In the genomic region with DNA sequence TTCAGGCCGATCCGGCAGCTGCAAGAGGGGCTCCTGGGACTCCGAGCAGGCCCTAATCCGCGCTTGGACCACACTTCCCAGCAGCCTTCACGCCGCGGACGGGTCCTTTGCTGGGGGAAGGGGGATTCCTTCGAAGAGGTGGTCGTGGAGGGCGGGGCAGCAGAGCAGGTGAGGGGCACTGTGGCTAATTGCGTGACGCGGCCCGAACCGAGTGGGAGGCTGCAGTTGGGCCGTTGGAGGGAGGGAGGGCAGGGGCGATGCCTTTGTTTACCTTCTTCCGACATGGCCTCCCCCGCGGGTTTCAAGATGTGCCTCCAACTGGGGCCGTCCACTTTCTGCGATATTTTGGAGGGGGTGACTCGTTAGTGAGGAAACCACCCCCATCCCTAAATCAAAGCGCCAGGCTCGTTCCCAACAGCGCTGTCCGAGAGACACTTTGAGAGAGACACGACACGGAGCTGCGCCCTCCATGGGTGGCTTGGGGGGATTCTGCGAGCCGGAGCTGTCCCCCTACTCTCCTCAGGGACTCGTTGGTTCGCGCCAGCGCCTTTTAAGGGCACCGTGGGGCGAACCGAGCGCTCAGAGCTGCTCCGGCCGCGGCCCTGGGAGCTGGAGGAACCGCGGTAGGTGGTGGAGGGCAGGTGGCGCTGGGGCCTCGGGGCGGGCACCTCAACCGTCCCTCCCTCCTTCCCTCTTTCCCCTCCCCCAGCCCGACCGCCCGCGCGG, we compare ENCODE assay signal across 8 cellular contexts. TPM values are rescaled to one million over a fixed set of nuclear protein-coding genes. Genes with fewer than 3 reads are reported as not detected.
DNase-seq lines count a peak whose midpoint lies in the region; ATAC-seq and TF ChIP-seq lines count a peak whose summit lies in the region.

A gene (plus strand): TSS at position 582 of the 726 bp plus-strand sequence. CDS start 3,070 bp downstream, outside the sequence.

- H2BK12ac ChIP-seq in trophoblast cell (ENCODE audit: low read length): peak within 1 kb of the TSS; percentile 100

- H3K36me3 Mint-ChIP-seq in activated naive CD8-positive, alpha-beta T cell treated with anti-CD3 and anti-CD28 coated beads, Interleukin-2, amount 50 U/mL, for 24 hours (ENCODE audit: low read depth): peaks cover 4% of the 10 kb centered on the region

- peak; percentile 53 to 99 for TF ChIP-seq EP300 in tibial nerve (IDR thresholded peaks at IDR 0.05)

- peak within 1 kb of the TSS; percentile 96 for H3K27ac Mint-ChIP-seq in activated naive CD8-positive, alpha-beta T cell treated with anti-CD3 and anti-CD28 coated beads, Interleukin-2, amount 50 U/mL, for 24 hours

- H3K4me1 Mint-ChIP-seq in activated naive CD8-positive, alpha-beta T cell treated with anti-CD3 and anti-CD28 coated beads, Interleukin-2, amount 50 U/mL, for 24 hours: peaks cover 43% of the 10 kb centered on the region

- H3K79me2 ChIP-seq in trophoblast cell (ENCODE audit: control insufficient read depth, insufficient read depth, low read length, poor library complexity): peaks cover 16% of the 10 kb centered on the region

- H2AK5ac ChIP-seq in trophoblast cell (ENCODE audit: low read length): peak within 1 kb of the TSS; percentile 21

- peak within 1 kb of the TSS; percentile 100 for H3K18ac ChIP-seq in trophoblast cell (ENCODE audit: low read length)

- peak within 1 kb of the TSS; percentile 99 for H4K12ac ChIP-seq in trophoblast cell (ENCODE audit: low read depth, low read length)

- no peak for TF ChIP-seq CTCF in GM12864 (IDR thresholded peaks at IDR 0.05; ENCODE audit: low read depth, low read length, missing control alignments)
- TF ChIP-seq CTCF in tibial nerve (IDR thresholded peaks at IDR 0.05): peak in 2 of 5 experiments; percentile 51 to 71

- ATAC-seq in HG02623 (IDR thresholded peaks at IDR 0.05; ENCODE audit: unreplicated experiment) (peak; percentile 82), Right ventricle myocardium superior (ENCODE audit: poor library complexity) (peak; percentile 96)
- peak; percentile 90 for ATAC-seq in activated naive CD8-positive, alpha-beta T cell treated with anti-CD3 and anti-CD28 coated beads, Interleukin-2, amount 50 U/mL, for 24 hours

- H3K4me3 ChIP-seq in GM12864 (ENCODE audit: low read depth, low read length) (peak within 1 kb of the TSS; percentile 73), trophoblast cell (ENCODE audit: low read depth, low read length) (peak within 1 kb of the TSS; percentile 91), tibial nerve (peak within 1 kb of the TSS; percentile 66 to 92 (median 78))

- no peaks in the 10 kb centered on the region for H3K9me3 Mint-ChIP-seq in activated naive CD8-positive, alpha-beta T cell treated with anti-CD3 and anti-CD28 coated beads, Interleukin-2, amount 50 U/mL, for 24 hours

- no peaks in the 10 kb centered on the region for H3K9me3 ChIP-seq in trophoblast cell (ENCODE audit: insufficient read depth, low read depth, low read length)
- no peaks in the 10 kb centered on the region for H3K9me3 ChIP-seq in tibial nerve

- H3K4me2 ChIP-seq in trophoblast cell (ENCODE audit: low read length): peak within 1 kb of the TSS; percentile 90

- H4K8ac ChIP-seq in trophoblast cell (ENCODE audit: low read depth, low read length): peak within 1 kb of the TSS; percentile 100

- H3K36me3 ChIP-seq in trophoblast cell (ENCODE audit: control insufficient read depth in 1 of 2, insufficient read depth in 2 of 2, low read length in 2 of 2) (peaks cover 3 to 12% of the 10 kb centered on the region in 2 experiments), tibial nerve (peaks cover 0 to 18% (median 0%) of the 10 kb centered on the region in 3 donors)

- peak; percentile 91 to 94 for TF ChIP-seq POLR2A in tibial nerve (IDR thresholded peaks at IDR 0.05)

- intact Hi-C loops in Right ventricle myocardium superior (cut with DNase I): no loop called here

- H2BK120ac ChIP-seq in trophoblast cell (ENCODE audit: insufficient read depth, low read length, poor library complexity): peak within 1 kb of the TSS; percentile 100

- peak within 1 kb of the TSS; percentile 100 for H2BK5ac ChIP-seq in trophoblast cell (ENCODE audit: low read depth, low read length, poor library complexity)

- peaks cover 16% of the 10 kb centered on the region for H3K79me1 ChIP-seq in trophoblast cell (ENCODE audit: low read length)

- H3K27ac ChIP-seq in trophoblast cell (ENCODE audit: low read depth, low read length): peak within 1 kb of the TSS; percentile 94
- H3K27ac ChIP-seq in tibial nerve: peak within 1 kb of the TSS; percentile 90 to 99 (median 97)

- peak within 1 kb of the TSS; percentile 100 for H4K91ac ChIP-seq in trophoblast cell (ENCODE audit: low read depth, low read length)

- no CpG with 5 or more reads among the region's 56 CpGs for WGBS in trophoblast cell (ENCODE audit: extremely low coverage, insufficient coverage, insufficient read length)
- WGBS in tibial nerve, 2 donors: 1% methylated on average over 46 to 50 of the region's 56 CpGs

- peak within 1 kb of the TSS; percentile 93 for H3K4me3 Mint-ChIP-seq in activated naive CD8-positive, alpha-beta T cell treated with anti-CD3 and anti-CD28 coated beads, Interleukin-2, amount 50 U/mL, for 24 hours

- H3K27me3 ChIP-seq in trophoblast cell (ENCODE audit: insufficient read depth, low read length): no peaks in the 10 kb centered on the region
- no peaks in the 10 kb centered on the region for H3K27me3 ChIP-seq in tibial nerve

- H3K4ac ChIP-seq in trophoblast cell (ENCODE audit: low read depth, low read length): peak within 1 kb of the TSS; percentile 99

- H3K27me3 Mint-ChIP-seq in activated naive CD8-positive, alpha-beta T cell treated with anti-CD3 and anti-CD28 coated beads, Interleukin-2, amount 50 U/mL, for 24 hours: no peaks in the 10 kb centered on the region

- H2AFZ ChIP-seq in trophoblast cell (ENCODE audit: insufficient read depth, low read length, poor library complexity): peak within 1 kb of the TSS; percentile 99

- peak within 1 kb of the TSS; percentile 99 for H3K14ac ChIP-seq in trophoblast cell (ENCODE audit: low read length)

- peaks cover 2 to 12% of the 10 kb centered on the region in 2 experiments for H3K4me1 ChIP-seq in trophoblast cell (ENCODE audit: control insufficient read depth in 1 of 2, insufficient read depth in 2 of 2, low read length in 2 of 2)
- H3K4me1 ChIP-seq in tibial nerve: peaks cover 0 to 35% (median 13%) of the 10 kb centered on the region in 4 donors

- peak within 1 kb of the TSS; percentile 97 for H3K9ac ChIP-seq in trophoblast cell (ENCODE audit: low read length)

- no peak within 1 kb of the TSS for H3K23ac ChIP-seq in trophoblast cell (ENCODE audit: low read length)

- DNase-seq in GM12864 (ENCODE audit: low read depth) (peak; percentile 77), NCI-H1105 treated with DMSO at 0.1 percent for 48 hours (lab: John Stamatoyannopoulos, UW) (peak; percentile 71), SW480 (ENCODE audit: low spot score) (peak; percentile 90), Right ventricle myocardium superior (peak; percentile 94), trophoblast cell (peak; percentile 80 to 96), tibial nerve (ENCODE audit: low spot score in 2 of 2) (peak; percentile 84 to 88)
- DNase-seq in activated naive CD8-positive, alpha-beta T cell treated with anti-CD3 and anti-CD28 coated beads, Interleukin-2, amount 50 U/mL, for 24 hours: peak; percentile 94

RNA-seq across cellular contexts. Expression of the gene that starts here (rescaled TPM):
- total RNA-seq in Right ventricle myocardium superior: 27.9 TPM
- polyA plus RNA-seq in trophoblast cell (2013): 39.8 and 41.7 TPM in 2 replicates
- 10 to 100 TPM; 15.5 to 39.1 (median 21.6) TPM for total RNA-seq in tibial nerve

Comparison
In these comparisons a context has a peak if more than half of its experiments do, and no peak if none do; other contexts are left out.
1. Peak in every context shown above with its lines: DNase-seq, ATAC-seq, H3K4me3 ChIP-seq and H3K27ac ChIP-seq.